In genomic region chr14:71492346-71492745, GRCh38 we compare ENCODE assay signal across 22 cellular contexts.
DNase-seq lines count a peak whose midpoint lies in the region; ATAC-seq and TF ChIP-seq lines count a peak whose summit lies in the region.
"Had no signal": no experiment of that assay in that cellular context is flagged by ENCODE, and none has a peak within 500 bp of the region (broad histone marks: within the 10 kb centered on the region; RNA-seq: fewer than 3 reads in every experiment).

No MANE protein-coding gene starts in this region.

- TF ChIP-seq EP300 in sigmoid colon (IDR thresholded peaks at IDR 0.05): no peak

- 0 out of 2 replicates have a peak overlapping the region, but pooled peaks have one; percentile 8 for H3K27ac ChIP-seq in IMR-90 (ENCODE audit: insufficient read depth, low read length)
- peak overlapping the region in 3 of 4 donors; percentile 64 to 69 (median 67) for H3K27ac ChIP-seq in sigmoid colon
- H3K27ac ChIP-seq: C4-2B, foreskin keratinocyte, left ventricle myocardium inferior, uterus had no signal

- no peak overlapping the region for H3K18ac ChIP-seq in IMR-90 (ENCODE audit: low read depth, low read length)

- intact Hi-C loops in IMR-90 (cut with micrococcal nuclease) (no loop called here), sigmoid colon (cut with DNase I) (no loop called here)

- no peaks in the 10 kb centered on the region for H3K36me3 ChIP-seq in IMR-90 (ENCODE audit: control insufficient read depth, insufficient read depth, low read length)
- no peaks in the 10 kb centered on the region for H3K36me3 ChIP-seq in sigmoid colon
- H3K36me3 ChIP-seq: left ventricle myocardium inferior, uterus had no signal

- no peak for TF ChIP-seq POLR2A in IMR-90 (IDR thresholded peaks at IDR 0.05; ENCODE audit: low read depth, low read length)
- TF ChIP-seq POLR2A in sigmoid colon (IDR thresholded peaks at IDR 0.05): no peak

- H3K23ac ChIP-seq in IMR-90 (ENCODE audit: low read depth, low read length): no peak overlapping the region

- dilution Hi-C loops in IMR-90 (cut with HindIII; ENCODE audit: low sequenced_read_pairs, unreplicated experiment): no loop called here

- in situ Hi-C loops in IMR-90 (cut with MboI; ENCODE audit: low sequenced_read_pairs): no loop called here

- H3K4ac ChIP-seq in IMR-90 (ENCODE audit: low read depth, low read length): no peak overlapping the region

- H2BK120ac ChIP-seq in IMR-90 (ENCODE audit: low read depth, low read length): no peak overlapping the region

- peak overlapping the region; percentile 67 for H3K4me2 ChIP-seq in IMR-90 (ENCODE audit: low read depth, low read length)

- H3K9me3 Mint-ChIP-seq in chondrocyte (ENCODE audit: low read depth): peaks cover 6% of the 10 kb centered on the region
- H3K9me3 Mint-ChIP-seq: activated naive CD4-positive, alpha-beta T cell treated with anti-CD3 and anti-CD28 coated beads, Interleukin-2, amount 50 U/mL, for 24 hours; central memory CD8-positive, alpha-beta T cell; natural killer cell treated with Interleukin-12 subunit alpha and Interleukin-12 subunit beta and Interleukin-15 and Interleukin-18, amount 100 ng/mL, for 72 hours; stimulated activated effector memory CD8-positive, alpha-beta T cell treated with anti-CD3 and anti-CD28 coated beads, Interleukin-12 subunit alpha, Interleukin-12 subunit beta, amount 100 ng/mL, for 72 hours had no signal

- H2BK15ac ChIP-seq in IMR-90 (ENCODE audit: low read depth, low read length): no peak overlapping the region

- peaks cover 12% of the 10 kb centered on the region for H3K9me1 ChIP-seq in IMR-90 (ENCODE audit: insufficient read depth, low read length)

- no CpG with 5 or more reads among the region's 5 CpGs for WGBS in IMR-90 (ENCODE audit: extremely low coverage in 2 of 2, insufficient read length in 1 of 2), 2 experiments
- WGBS in sigmoid colon, 2 donors: 71 to 88% methylated on average over 5 of the region's 5 CpGs

- no peak overlapping the region for H3K4me3 Mint-ChIP-seq in chondrocyte (ENCODE audit: unreplicated experiment)
- H3K4me3 Mint-ChIP-seq: activated naive CD4-positive, alpha-beta T cell treated with anti-CD3 and anti-CD28 coated beads, Interleukin-2, amount 50 U/mL, for 24 hours; central memory CD8-positive, alpha-beta T cell; natural killer cell treated with Interleukin-12 subunit alpha and Interleukin-12 subunit beta and Interleukin-15 and Interleukin-18, amount 100 ng/mL, for 72 hours; stimulated activated effector memory CD8-positive, alpha-beta T cell treated with anti-CD3 and anti-CD28 coated beads, Interleukin-12 subunit alpha, Interleukin-12 subunit beta, amount 100 ng/mL, for 72 hours had no signal

- DNase-seq in IMR-90 (peak; percentile 84), chondrocyte (ENCODE audit: low spot score) (no peak), iris pigment epithelial cell (ENCODE audit: low read depth) (peak; percentile 70), sigmoid colon (no peak), NCI-H526 treated with DMSO at 0.1 percent for 48 hours (lab: John Stamatoyannopoulos, UW) (no peak), NCI-H510A (lab: John Stamatoyannopoulos, UW) (no peak)
- DNase-seq: activated CD4-positive, alpha-beta T cell treated with anti-CD3 and anti-CD28 coated beads for 48 hours; EL; foreskin keratinocyte; left ventricle myocardium inferior; NCI-H1092 treated with DMSO at 0.1 percent for 48 hours; NCI-H2029; NCI-H82; small intestine; uterus had no signal

- H3K27me3 ChIP-seq in IMR-90 (ENCODE audit: control insufficient read depth, insufficient read depth, low read length) (no peaks in the 10 kb centered on the region), sigmoid colon (no peaks in the 10 kb centered on the region)
- H3K27me3 ChIP-seq: foreskin keratinocyte, uterus had no signal

- H3K4me1 Mint-ChIP-seq in chondrocyte (ENCODE audit: low read depth): peaks cover 67% of the 10 kb centered on the region

- no peak overlapping the region for H2BK5ac ChIP-seq in IMR-90 (ENCODE audit: low read depth, low read length, poor library complexity, severe bottlenecking)

- no peak overlapping the region for H2AFZ ChIP-seq in IMR-90 (replicated peaks; ENCODE audit: low read length, poor library complexity)

- no peak for TF ChIP-seq RAD21 in IMR-90 (IDR thresholded peaks at IDR 0.05; ENCODE audit: low read length)

- H2AK5ac ChIP-seq in IMR-90 (ENCODE audit: low read depth, low read length): no peak overlapping the region

- H4K8ac ChIP-seq in IMR-90 (ENCODE audit: low read depth in 2 of 2, low read length in 2 of 2): 0 out of 4 replicates have a peak overlapping the region, but pooled peaks of 1 of the 2 experiments have one; percentile 9

- ATAC-seq in IMR-90 (ENCODE audit: low read depth): peak; percentile 87
- no peak for ATAC-seq in HG03342 (IDR thresholded peaks at IDR 0.05; ENCODE audit: unreplicated experiment)
- ATAC-seq in GM19467 (IDR thresholded peaks at IDR 0.05; ENCODE audit: unreplicated experiment): no peak
- ATAC-seq: foreskin keratinocyte; natural killer cell treated with Interleukin-12 subunit alpha and Interleukin-12 subunit beta and Interleukin-15 and Interleukin-18, amount 100 ng/mL, for 72 hours; stimulated activated effector memory CD8-positive, alpha-beta T cell treated with anti-CD3 and anti-CD28 coated beads, Interleukin-12 subunit alpha, Interleukin-12 subunit beta, amount 100 ng/mL, for 72 hours had no signal

- H3K9ac ChIP-seq in IMR-90 (ENCODE audit: low read depth, low read length): no peak overlapping the region

- peak overlapping the region; percentile 92 for H3K27ac Mint-ChIP-seq in chondrocyte (ENCODE audit: unreplicated experiment)
- H3K27ac Mint-ChIP-seq: activated naive CD4-positive, alpha-beta T cell treated with anti-CD3 and anti-CD28 coated beads, Interleukin-2, amount 50 U/mL, for 24 hours; natural killer cell treated with Interleukin-12 subunit alpha and Interleukin-12 subunit beta and Interleukin-15 and Interleukin-18, amount 100 ng/mL, for 72 hours; stimulated activated effector memory CD8-positive, alpha-beta T cell treated with anti-CD3 and anti-CD28 coated beads, Interleukin-12 subunit alpha, Interleukin-12 subunit beta, amount 100 ng/mL, for 72 hours had no signal

- H3K9me3 ChIP-seq in IMR-90 (ENCODE audit: control insufficient read depth, insufficient read depth, low read length) (peaks cover 3% of the 10 kb centered on the region; the same call in 1 of the 2 replicates), sigmoid colon (no peaks in the 10 kb centered on the region)
- H3K9me3 ChIP-seq: left ventricle myocardium inferior, uterus had no signal

- H2BK20ac ChIP-seq in IMR-90 (ENCODE audit: low read depth, low read length): no peak overlapping the region

- H3K4me3 ChIP-seq in IMR-90 (ENCODE audit: insufficient read depth, low read depth, low read length): no peak overlapping the region
- no peak overlapping the region for H3K4me3 ChIP-seq in sigmoid colon
- H3K4me3 ChIP-seq: left ventricle myocardium inferior, uterus had no signal

- no peak overlapping the region for H4K5ac ChIP-seq in IMR-90 (ENCODE audit: low read depth, low read length)

- no peak overlapping the region for H3K14ac ChIP-seq in IMR-90 (replicated peaks; ENCODE audit: low read depth, low read length)

- peaks cover 2% of the 10 kb centered on the region for H3K36me3 Mint-ChIP-seq in chondrocyte (ENCODE audit: low read depth)

- no peaks in the 10 kb centered on the region for H3K27me3 Mint-ChIP-seq in chondrocyte (ENCODE audit: low read depth)
- H3K27me3 Mint-ChIP-seq: activated naive CD4-positive, alpha-beta T cell treated with anti-CD3 and anti-CD28 coated beads, Interleukin-2, amount 50 U/mL, for 24 hours; central memory CD8-positive, alpha-beta T cell; natural killer cell treated with Interleukin-12 subunit alpha and Interleukin-12 subunit beta and Interleukin-15 and Interleukin-18, amount 100 ng/mL, for 72 hours had no signal

- H4K20me1 ChIP-seq in IMR-90 (ENCODE audit: insufficient read depth, low read length): peaks cover 29% of the 10 kb centered on the region

- H2AK9ac ChIP-seq in IMR-90 (replicated peaks; ENCODE audit: low read depth, low read length, poor library complexity): no peak overlapping the region

- no peak for TF ChIP-seq CTCF in IMR-90 (conservative IDR thresholded peaks at IDR 0.05; ENCODE audit: low read depth, low read length)
- no peak for TF ChIP-seq CTCF in chondrocyte (IDR thresholded peaks at IDR 0.05)
- no peak for TF ChIP-seq CTCF in sigmoid colon (IDR thresholded peaks at IDR 0.05)

- peaks cover 18% of the 10 kb centered on the region for H3K4me1 ChIP-seq in IMR-90 (ENCODE audit: control insufficient read depth, insufficient read depth, low read length)
- peaks cover 0 to 46% (median 36%) of the 10 kb centered on the region in 4 donors for H3K4me1 ChIP-seq in sigmoid colon
- H3K4me1 ChIP-seq: foreskin keratinocyte, left ventricle myocardium inferior, uterus had no signal

- CTCF ChIA-PET in IMR-90 (lab: Yijun Ruan, JAX): interaction anchor here (0.6 kb wide), 1 partner anchor 100 kb away, joined by 5 read pairs; no protein-coding TSS in a partner anchor

- no TSS peak for BruUV-seq in IMR-90 (replicated peaks; lab: Mats Ljungman, UMichigan)

- POLR2A ChIA-PET in IMR-90 (lab: Charles Lee; ENCODE audit: unreplicated experiment): interaction anchor here (0.7 kb wide), 1 partner anchor 113 kb away, joined by 6 read pairs; no protein-coding TSS in a partner anchor

- H3K56ac ChIP-seq in IMR-90 (ENCODE audit: extremely low read depth, insufficient read depth, low read length): no peak overlapping the region

- peaks cover 28 to 54% of the 10 kb centered on the region in 2 experiments for H3K79me1 ChIP-seq in IMR-90 (ENCODE audit: low read depth in 1 of 2, low read length in 2 of 2)

- no peak overlapping the region for H4K91ac ChIP-seq in IMR-90 (ENCODE audit: insufficient read depth, low read depth, low read length)

TF ChIP-seq in IMR-90, 13 proteins besides CTCF, POLR2A, EP300 and RAD21:
- TF ChIP-seq ELK1 (IDR thresholded peaks at IDR 0.05; ENCODE audit: borderline replicate concordance, low read depth, low read length): no peak
- TF ChIP-seq BHLHE40 (IDR thresholded peaks at IDR 0.05; ENCODE audit: low read depth, low read length): peak; percentile 64; the same call in 1 of the 2 replicates

Comparison
In these comparisons a context has a peak if more than half of its experiments do, and no peak if none do; other contexts are left out.
1. DNase-seq: peak in IMR-90 (single experiment) and iris pigment epithelial cell (single experiment); none in chondrocyte (single experiment), sigmoid colon (single experiment), NCI-H526 treated with DMSO at 0.1 percent for 48 hours (single experiment) and NCI-H510A (single experiment).